Comparison of ENCODE assay signal across 18 cellular contexts in the genomic region with DNA sequence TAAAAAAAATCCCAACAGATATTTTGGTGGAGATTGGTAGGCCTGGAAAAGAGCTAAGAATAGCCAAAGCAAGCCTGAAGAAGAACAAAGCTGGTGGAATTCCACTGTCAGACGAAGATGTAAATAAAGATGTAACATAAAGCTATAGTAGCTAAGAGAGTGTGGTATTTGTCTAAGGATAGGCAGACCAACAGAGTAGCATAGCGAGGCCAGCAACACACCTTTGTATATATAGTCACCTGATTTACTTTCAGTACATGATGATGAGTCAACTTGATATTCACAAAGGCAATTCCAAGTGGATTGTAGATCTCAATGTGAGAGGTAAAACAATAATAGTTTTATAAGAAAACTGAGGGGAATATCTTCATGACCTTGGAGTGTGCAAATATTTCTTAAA. TPM values are rescaled to one million over a fixed set of nuclear protein-coding genes. Genes with fewer than 3 reads are reported as not detected.
DNase-seq lines count a peak whose midpoint lies in the region; ATAC-seq, FAIRE-seq and TF ChIP-seq lines count a peak whose summit lies in the region.
"Had no signal": no experiment of that assay in that cellular context is flagged by ENCODE, and none has a peak within 500 bp of the region (broad histone marks: within the 10 kb centered on the region; RNA-seq: fewer than 3 reads in every experiment).

No MANE protein-coding gene starts in this region.

- no peak overlapping the region for H3K4me3 ChIP-seq in small intestine (ENCODE audit: low read depth in 1 of 2, low read length in 2 of 2)
- H3K4me3 ChIP-seq in right lobe of liver = no peak overlapping the region
- H3K4me3 ChIP-seq: GM23248 had no signal

- DNase-seq in DMS153 (lab: John Stamatoyannopoulos, UW) = peak; percentile 17
- no peak for DNase-seq in DMS153 treated with DMSO at 0.1 percent for 48 hours (lab: John Stamatoyannopoulos, UW; ENCODE audit: unreplicated experiment)
- DNase-seq in SIG-M5 treated with dmso at 0.1 percent for 504 hours (lab: John Stamatoyannopoulos, UW; ENCODE audit: unreplicated experiment) = peak; percentile 77
- DNase-seq in SIG-M5 (lab: John Stamatoyannopoulos, UW) = no peak
- peak; percentile 17 for DNase-seq in small intestine
- no peak for DNase-seq in right lobe of liver
- DNase-seq in D341Med (ENCODE audit: low spot score) = no peak
- DNase-seq: CD8-positive, alpha-beta T cell; COR-L47; DMS79 treated with DMSO at 0.1 percent for 48 hours; EL; GM23248 had no signal

- H3K4me1 ChIP-seq in small intestine (ENCODE audit: control insufficient read depth in 2 of 2, insufficient read depth in 1 of 2, low read depth in 1 of 2, low read length in 1 of 2) = no peaks in the 10 kb centered on the region
- no peaks in the 10 kb centered on the region for H3K4me1 ChIP-seq in right lobe of liver

- intact Hi-C loops in right lobe of liver (cut with DNase I) = no loop called here

- TF ChIP-seq POLR2A in right lobe of liver (IDR thresholded peaks at IDR 0.05) = no peak

- H3K27me3 ChIP-seq in small intestine (ENCODE audit: control insufficient read depth in 2 of 2, insufficient read depth in 2 of 2, low read length in 2 of 2) = no peaks in the 10 kb centered on the region
- H3K27me3 ChIP-seq in right lobe of liver = no peaks in the 10 kb centered on the region

- H3K36me3 ChIP-seq in small intestine (ENCODE audit: control insufficient read depth in 2 of 2, insufficient read depth in 2 of 2, low read length in 2 of 2) = no peaks in the 10 kb centered on the region
- peaks cover 0 to 2% (median 0%) of the 10 kb centered on the region in 4 donors for H3K36me3 ChIP-seq in right lobe of liver

- H3K9me3 ChIP-seq in small intestine (ENCODE audit: control insufficient read depth, low read depth) (no peaks in the 10 kb centered on the region), right lobe of liver (no peaks in the 10 kb centered on the region)

- no peak for FAIRE-seq in small intestine (lab: Jason Lieb, UNC)
- FAIRE-seq: GM12891, H54 had no signal

- 54 to 66% (median 58%) methylated on average over 2 of the region's 2 CpGs for WGBS in small intestine, 3 donors
- 75% methylated on average over 2 of the region's 2 CpGs for WGBS in right lobe of liver (ENCODE audit: insufficient coverage, low coverage, low lambda C conversion rate, missing lambda C conversion rate)

- H3K27ac ChIP-seq in small intestine (ENCODE audit: low read depth in 1 of 2, low read length in 1 of 2) = no peak overlapping the region
- no peak overlapping the region for H3K27ac ChIP-seq in right lobe of liver
- H3K27ac ChIP-seq: 22Rv1, GM23248, HL-60 had no signal

- ATAC-seq in esophagus mucosa = peak; percentile 64
- ATAC-seq in right lobe of liver = no peak
- ATAC-seq: CD8-positive, alpha-beta T cell; HCT116 had no signal

- no peak for TF ChIP-seq CTCF in right lobe of liver (IDR thresholded peaks at IDR 0.05)

RNA-seq across cellular contexts. Expression of a gene that starts 53.6 kb away (rescaled TPM):
- total RNA-seq in esophagus mucosa (0.24 TPM), right lobe of liver (not detected)
- polyA plus RNA-seq in small intestine = 1 to 10 TPM in 1 of 3 donors, under 1 TPM in 1, not detected in 1; 0.22 to 7.2 TPM
- total RNA-seq: CD8-positive, alpha-beta T cell; GM23248 had no signal
- polyA plus RNA-seq: GM23248 had no signal

Comparison
In these comparisons a context has a peak if more than half of its experiments do, and no peak if none do; other contexts are left out.
1. DNase-seq: peak in DMS153 (single experiment), SIG-M5 treated with dmso at 0.1 percent for 504 hours (single experiment) and small intestine (single experiment); none in DMS153 treated with DMSO at 0.1 percent for 48 hours (single experiment), SIG-M5 (single experiment), right lobe of liver (0 of 3) and D341Med (single experiment).